In genomic region chr17:46212634-46213435, GRCh38 we compare ENCODE assay signal across 7 cellular contexts. TPM values are rescaled to one million over a fixed set of nuclear protein-coding genes. Genes with fewer than 3 reads are reported as not detected.
DNase-seq lines count a peak whose midpoint lies in the region; ATAC-seq and TF ChIP-seq lines count a peak whose summit lies in the region.

No MANE protein-coding gene starts in this region.

- H3K4me3 Mint-ChIP-seq in T-cell (no peak overlapping the region), immature natural killer cell (peak overlapping the region in 4 of 5 donors; percentile 51 to 72 (median 60))

- H3K4me3 ChIP-seq in GM12864 (ENCODE audit: low read depth, low read length): no peak overlapping the region

- CTCF ChIA-PET in T-cell (lab: Charles Lee): interaction anchor here (0.5 to 4.5 kb wide), 43 partner anchors 9 to 212 kb away, joined by 3 to 76 read pairs (median 5); partner anchors contain the start of gene KANSL1 (in 2 of the 2)

- H3K4me1 Mint-ChIP-seq in T-cell (peaks cover 28 to 55% (median 35%) of the 10 kb centered on the region in 3 donors), immature natural killer cell (peaks cover 12 to 28% of the 10 kb centered on the region in 2 donors)

- H3K36me3 Mint-ChIP-seq in T-cell: peaks cover 15% of the 10 kb centered on the region
- H3K36me3 Mint-ChIP-seq in immature natural killer cell: peaks cover 4 to 13% (median 10%) of the 10 kb centered on the region in 3 donors

- TF ChIP-seq CTCF in GM12864 (IDR thresholded peaks at IDR 0.05; ENCODE audit: low read depth, low read length, missing control alignments): peak; percentile 73

- peak; percentile 55 for DNase-seq in GM12864 (ENCODE audit: low read depth)
- DNase-seq in NCI-H1105 treated with DMSO at 0.1 percent for 48 hours (lab: John Stamatoyannopoulos, UW): peak; percentile 64
- DNase-seq in T-cell: peak in 32 of 34 experiments; percentile 25 to 79 (median 55)
- DNase-seq in brain pericyte (ENCODE audit: low read depth, low spot score): peak; percentile 36
- DNase-seq in immature natural killer cell: peak; percentile 69 to 79 (median 74)
- peak; percentile 37 for DNase-seq in stimulated activated CD4-positive, alpha-beta T cell treated with anti-CD3 and anti-CD28 coated beads, Interleukin-1b, Interleukin-23, amount 100 ng/mL, for 48 hours

- peak overlapping the region; percentile 55 to 56 for H3K27ac Mint-ChIP-seq in T-cell
- H3K27ac Mint-ChIP-seq in immature natural killer cell: peak overlapping the region; percentile 69 to 92 (median 76)

- H3K27me3 Mint-ChIP-seq in T-cell: no peaks in the 10 kb centered on the region
- peaks cover 0 to 3% (median 0%) of the 10 kb centered on the region in 3 donors for H3K27me3 Mint-ChIP-seq in immature natural killer cell (ENCODE audit: low read depth in 3 of 3)

- ATAC-seq in T-cell (replicated peaks in 1 of 4): peak; percentile 82 to 93 (median 86)
- no peak for ATAC-seq in HG02642 (IDR thresholded peaks at IDR 0.05; ENCODE audit: poor library complexity, unreplicated experiment)

- H3K9me3 Mint-ChIP-seq in T-cell: no peaks in the 10 kb centered on the region
- H3K9me3 Mint-ChIP-seq in immature natural killer cell: no peaks in the 10 kb centered on the region

- POLR2A ChIA-PET in T-cell (lab: Charles Lee): interaction anchor here (0.6 to 1.2 kb wide), 4 partner anchors 14 to 158 kb away, joined by 4 to 12 read pairs (median 8); partner anchors contain the start of gene KANSL1 (in 1 of the 2)

RNA-seq across cellular contexts. Expression of gene KANSL1, which starts 19.6 kb away (rescaled TPM):
- total RNA-seq in T-cell: 100 to 1,000 TPM; 113 to 301 (median 160) TPM
- 10 to 100 TPM in 1 of 3 donors, 1 to 10 TPM in 2; 3.3 to 21.9 (median 8.6) TPM for polyA plus RNA-seq in immature natural killer cell

Comparison
In these comparisons a context has a peak if more than half of its experiments do, and no peak if none do; other contexts are left out.
1. H3K4me3 Mint-ChIP-seq: peak in immature natural killer cell (4 of 5); none in T-cell (0 of 3).
2. Peak in every context shown above with its lines, with median percentiles within 50 percentile points of each other: DNase-seq.